Comparison of ENCODE assay signal across 1 cellular context in the genomic region with DNA sequence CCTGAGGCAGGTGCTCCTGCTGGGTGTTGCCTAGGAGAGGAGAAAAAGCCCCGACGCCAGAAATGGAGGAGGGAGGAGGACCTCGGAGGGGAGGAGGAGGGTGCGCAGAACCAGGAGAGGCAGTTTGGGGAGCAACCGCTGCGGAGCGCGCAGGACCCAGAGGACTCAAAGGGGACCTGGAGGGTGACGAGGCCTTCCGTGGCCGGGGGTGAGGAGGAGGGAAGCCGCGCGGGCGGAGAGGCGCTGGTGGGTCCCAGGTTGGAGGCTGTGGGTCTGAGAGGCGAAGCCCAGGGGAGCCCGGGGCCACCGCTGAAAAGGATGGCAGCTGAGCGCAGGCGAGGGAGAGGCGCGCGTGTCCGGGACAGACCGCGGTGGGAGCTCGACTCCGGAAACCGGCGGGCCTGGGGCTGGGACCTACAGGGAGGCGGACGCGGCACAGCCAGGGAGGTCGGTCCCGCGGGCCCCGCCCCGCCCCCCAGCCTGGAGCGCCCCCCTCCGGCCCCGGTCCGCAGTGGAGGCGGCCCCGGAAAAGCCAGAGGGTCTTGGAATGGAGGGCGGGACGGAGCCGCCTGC.
TF ChIP-seq lines count a peak whose summit lies in the region.

No MANE protein-coding gene starts in this region.

TF ChIP-seq in GM23338, 12 proteins besides CTCF, POLR2A, EP300 and RAD21:
- TF ChIP-seq STAT1 (IDR thresholded peaks at IDR 0.05; ENCODE audit: unreplicated experiment) (no peak), NANOG (IDR thresholded peaks at IDR 0.05; ENCODE audit: borderline replicate concordance) (no peak), JUNB (IDR thresholded peaks at IDR 0.05; ENCODE audit: unreplicated experiment) (no peak), ZNF331 (CRISPR knock-in tag; IDR thresholded peaks at IDR 0.05; ENCODE audit: low read depth) (no peak)
- TF ChIP-seq, protein P1, sequence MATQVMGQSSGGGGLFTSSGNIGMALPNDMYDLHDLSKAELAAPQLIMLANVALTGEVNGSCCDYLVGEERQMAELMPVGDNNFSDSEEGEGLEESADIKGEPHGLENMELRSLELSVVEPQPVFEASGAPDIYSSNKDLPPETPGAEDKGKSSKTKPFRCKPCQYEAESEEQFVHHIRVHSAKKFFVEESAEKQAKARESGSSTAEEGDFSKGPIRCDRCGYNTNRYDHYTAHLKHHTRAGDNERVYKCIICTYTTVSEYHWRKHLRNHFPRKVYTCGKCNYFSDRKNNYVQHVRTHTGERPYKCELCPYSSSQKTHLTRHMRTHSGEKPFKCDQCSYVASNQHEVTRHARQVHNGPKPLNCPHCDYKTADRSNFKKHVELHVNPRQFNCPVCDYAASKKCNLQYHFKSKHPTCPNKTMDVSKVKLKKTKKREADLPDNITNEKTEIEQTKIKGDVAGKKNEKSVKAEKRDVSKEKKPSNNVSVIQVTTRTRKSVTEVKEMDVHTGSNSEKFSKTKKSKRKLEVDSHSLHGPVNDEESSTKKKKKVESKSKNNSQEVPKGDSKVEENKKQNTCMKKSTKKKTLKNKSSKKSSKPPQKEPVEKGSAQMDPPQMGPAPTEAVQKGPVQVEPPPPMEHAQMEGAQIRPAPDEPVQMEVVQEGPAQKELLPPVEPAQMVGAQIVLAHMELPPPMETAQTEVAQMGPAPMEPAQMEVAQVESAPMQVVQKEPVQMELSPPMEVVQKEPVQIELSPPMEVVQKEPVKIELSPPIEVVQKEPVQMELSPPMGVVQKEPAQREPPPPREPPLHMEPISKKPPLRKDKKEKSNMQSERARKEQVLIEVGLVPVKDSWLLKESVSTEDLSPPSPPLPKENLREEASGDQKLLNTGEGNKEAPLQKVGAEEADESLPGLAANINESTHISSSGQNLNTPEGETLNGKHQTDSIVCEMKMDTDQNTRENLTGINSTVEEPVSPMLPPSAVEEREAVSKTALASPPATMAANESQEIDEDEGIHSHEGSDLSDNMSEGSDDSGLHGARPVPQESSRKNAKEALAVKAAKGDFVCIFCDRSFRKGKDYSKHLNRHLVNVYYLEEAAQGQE (IDR thresholded peaks at IDR 0.05; ENCODE audit: unreplicated experiment), result no peak
